12 cellular contexts compared by ENCODE assay signal in the genomic region with DNA sequence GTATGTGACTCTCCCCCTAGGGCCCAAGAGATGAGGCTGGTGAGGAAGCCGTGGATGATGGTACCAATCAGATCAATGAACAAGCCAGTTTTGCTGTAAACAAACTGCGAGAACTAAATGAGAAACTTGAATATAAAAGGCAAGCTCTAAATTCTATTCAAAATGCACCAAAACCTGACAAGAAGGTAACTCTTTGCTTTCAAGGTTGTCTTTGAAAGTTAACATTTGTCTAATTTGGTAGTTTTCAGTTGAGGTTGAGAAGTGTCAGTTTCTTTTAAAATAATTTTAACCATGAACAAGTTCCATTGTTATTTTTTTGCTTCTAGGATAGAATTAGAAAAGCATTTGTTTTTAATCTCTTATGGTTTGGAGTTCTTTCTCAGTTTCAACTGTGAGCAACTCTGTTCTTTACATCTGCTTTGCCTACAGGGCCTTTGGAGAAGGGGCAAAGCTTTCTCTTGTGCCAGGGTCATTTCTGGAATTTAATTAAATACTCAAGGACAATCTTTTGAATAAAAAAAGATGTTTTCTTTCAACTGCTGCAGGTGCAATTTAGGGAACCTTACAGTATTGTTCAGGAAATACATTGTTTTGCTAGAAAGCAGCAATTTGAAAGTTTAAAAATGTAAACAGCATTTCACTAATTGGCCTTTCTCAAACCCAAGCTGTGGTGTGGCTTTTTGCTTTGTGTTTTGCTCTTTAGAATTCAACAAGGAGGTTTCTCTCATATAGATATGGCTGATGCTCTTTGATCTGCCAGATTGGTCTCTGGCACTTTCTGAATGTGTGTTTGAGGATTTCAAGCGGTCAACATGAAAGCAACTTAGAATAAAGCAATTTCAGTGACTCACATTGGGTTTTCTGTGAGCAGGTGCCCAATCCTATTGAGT.
DNase-seq lines count a peak whose midpoint lies in the region; ATAC-seq and TF ChIP-seq lines count a peak whose summit lies in the region.
"Had no signal": no experiment of that assay in that cellular context is flagged by ENCODE, and none has a peak within 500 bp of the region (broad histone marks: within the 10 kb centered on the region; RNA-seq: fewer than 3 reads in every experiment).

No MANE protein-coding gene starts in this region.

- no peak overlapping the region for H2AFZ ChIP-seq in osteoblast (ENCODE audit: low read length)

- DNase-seq in HuH-7.5 (ENCODE audit: low spot score) (no peak), breast epithelium (ENCODE audit: low spot score in 2 of 2) (no peak), osteoblast (ENCODE audit: insufficient read length, low spot score, missing footprints) (no peak)
- DNase-seq in stimulated activated CD4-positive, alpha-beta T cell treated with anti-CD3 and anti-CD28 coated beads, Interleukin-2, amount 100 ng/mL, for 24 hours, result no peak
- DNase-seq: activated CD8-positive, alpha-beta memory T cell treated with anti-CD3 and anti-CD28 coated beads, Interleukin-2, amount 50 U/mL, for 48 hours; CD8-positive, alpha-beta memory T cell; NCI-H82; trophoblast cell had no signal

- TF ChIP-seq POLR2A in GM18505 (IDR thresholded peaks at IDR 0.05; ENCODE audit: borderline replicate concordance, extremely low read depth, insufficient read depth, insufficient read length) (no peak), breast epithelium (IDR thresholded peaks at IDR 0.05) (no peak)

- H3K9me3 ChIP-seq in HUES48 (ENCODE audit: control insufficient read depth, insufficient read depth, low read length) (no peaks in the 10 kb centered on the region), breast epithelium (no peaks in the 10 kb centered on the region), osteoblast (ENCODE audit: low read depth, low read length) (peaks cover 2% of the 10 kb centered on the region)

- no peak overlapping the region for H3K4me2 ChIP-seq in osteoblast (ENCODE audit: insufficient read depth, low read length)

- peaks cover 2% of the 10 kb centered on the region for H3K79me2 ChIP-seq in osteoblast (ENCODE audit: insufficient read depth, low read length)

- H3K4me3 ChIP-seq in HUES48 (ENCODE audit: low read depth, low read length), result no peak overlapping the region
- no peak overlapping the region for H3K4me3 ChIP-seq in breast epithelium
- no peak overlapping the region for H3K4me3 ChIP-seq in osteoblast (ENCODE audit: insufficient read depth, low read length)

- H3K4me1 ChIP-seq in HUES48 (ENCODE audit: control insufficient read depth, insufficient read depth, low read length) (peaks cover 18% of the 10 kb centered on the region), breast epithelium (no peaks in the 10 kb centered on the region), osteoblast (ENCODE audit: insufficient read depth, low read length) (no peaks in the 10 kb centered on the region)

- no peak for TF ChIP-seq CTCF in breast epithelium (IDR thresholded peaks at IDR 0.05)
- no peak for TF ChIP-seq CTCF in osteoblast (IDR thresholded peaks at IDR 0.05; ENCODE audit: extremely low read depth, low read depth, low read length)

- no peaks in the 10 kb centered on the region for H4K20me1 ChIP-seq in osteoblast (ENCODE audit: insufficient read depth, low read length)

- H3K27ac ChIP-seq in HUES48 (ENCODE audit: low read depth, low read length) (peak overlapping the region; percentile 42), breast epithelium (no peak overlapping the region), osteoblast (ENCODE audit: low read depth, low read length) (no peak overlapping the region)

- no peak overlapping the region for H3K9ac ChIP-seq in HUES48 (ENCODE audit: low read depth, low read length)

- H3K27me3 ChIP-seq in HUES48 (ENCODE audit: control insufficient read depth, insufficient read depth, low read length) (no peaks in the 10 kb centered on the region), breast epithelium (no peaks in the 10 kb centered on the region), osteoblast (ENCODE audit: insufficient read depth, low read length) (no peaks in the 10 kb centered on the region)

- ATAC-seq in GM18505 (IDR thresholded peaks at IDR 0.05; ENCODE audit: unreplicated experiment) (peak; percentile 73), GM19455 (IDR thresholded peaks at IDR 0.05; ENCODE audit: unreplicated experiment) (peak; percentile 75), HG02870 (IDR thresholded peaks at IDR 0.05; ENCODE audit: unreplicated experiment) (peak; percentile 84)

- intact Hi-C loops in breast epithelium (cut with DNase I; ENCODE audit: low total_unique reads), result no loop called here

- H3K36me3 ChIP-seq in HUES48 (ENCODE audit: control insufficient read depth, insufficient read depth, low read length) (no peaks in the 10 kb centered on the region), breast epithelium (no peaks in the 10 kb centered on the region), osteoblast (ENCODE audit: insufficient read depth, low read length) (peaks cover 3% of the 10 kb centered on the region)
